Comparison of ENCODE assay signal across 8 cellular contexts in genomic region chr2:138221358-138221757, GRCh38.
"Had no signal": no experiment of that assay in that cellular context is flagged by ENCODE, and none has a peak within 500 bp of the region (broad histone marks: within the 10 kb centered on the region; RNA-seq: fewer than 3 reads in every experiment).

No MANE protein-coding gene starts in this region.

- H3K4me3 ChIP-seq: GM12878 had no signal

- ATAC-seq: GM12878 had no signal

- FAIRE-seq: G401.6, GM12878, GM12891, GM12892, GM18507, GM19239 had no signal

- DNase-seq: GDM1, GF-D8 had no signal
